ENCODE assay signal across 27 cellular contexts in the genomic region with DNA sequence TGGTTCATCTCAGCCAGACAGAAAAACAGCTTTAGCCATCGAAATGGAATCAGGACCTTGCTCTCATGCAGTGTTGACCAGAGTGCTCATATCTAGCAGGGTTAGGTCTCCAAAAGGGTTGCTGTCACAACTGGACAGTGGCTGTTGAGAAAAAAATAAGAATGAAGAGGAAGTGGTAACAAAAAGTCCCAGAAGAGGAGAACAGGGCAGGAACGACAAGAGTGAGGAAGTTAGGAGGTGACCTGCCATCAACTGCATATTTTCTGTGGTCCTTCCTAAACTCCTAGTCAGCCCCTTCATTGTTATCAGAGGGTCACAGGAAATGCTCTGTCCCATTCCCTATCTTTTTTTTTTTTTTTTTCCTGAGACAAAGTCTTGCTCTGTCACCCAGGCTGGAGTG.
"Had no signal": no experiment of that assay in that cellular context is flagged by ENCODE, and none has a peak within 500 bp of the region (broad histone marks: within the 10 kb centered on the region; RNA-seq: fewer than 3 reads in every experiment).

No MANE protein-coding gene starts in this region.

- H3K4me3 ChIP-seq: left ventricle myocardium inferior, lung, mucosa of descending colon, pancreas, prostate gland, skin epidermis, stomach, testis, thyroid gland, transverse colon, upper lobe of left lung, vagina had no signal

- ATAC-seq: mucosa of descending colon; naive thymus-derived CD4-positive, alpha-beta T cell; natural killer cell treated with Interleukin-12 subunit alpha and Interleukin-12 subunit beta and Interleukin-15 and Interleukin-18, amount 100 ng/mL, for 72 hours; pancreas; right cardiac atrium; sciatic nerve; stimulated activated naive B cell treated with anti-CD40 and anti-IgM and Interleukin-4, amounts not matched to agents 10 μg/mL and 1 μg/mL and 100 μg/mL, for 72 hours; stimulated activated naive CD8-positive, alpha-beta T cell treated with anti-CD3 and anti-CD28 coated beads, Interleukin-15, Interleukin-2, amounts not matched to agents 100 U/mL and 50 U/mL, for 24 hours had no signal

- H3K27me3 ChIP-seq: pancreas, stomach, testis, thyroid gland, transverse colon, upper lobe of left lung, vagina had no signal

- H3K36me3 ChIP-seq: left ventricle myocardium inferior, pancreas, prostate gland, stomach, thyroid gland, transverse colon, upper lobe of left lung, vagina had no signal

- DNase-seq: islet precursor cell; left ventricle myocardium inferior; mesendoderm; mucosa of descending colon; naive thymus-derived CD4-positive, alpha-beta T cell; nucleus accumbens; pancreas; posterior cingulate gyrus; retina; right cardiac atrium; stimulated activated CD4-positive, alpha-beta T cell treated with anti-CD3 and anti-CD28 coated beads, Interleukin-12 subunit alpha, Interleukin-12 subunit beta, amount 100 ng/mL, for 4 hours; stimulated activated CD4-positive, alpha-beta T cell treated with anti-CD3 and anti-CD28 coated beads, Interleukin-15, amount 100 ng/mL, for 24 hours; stimulated activated CD4-positive, alpha-beta T cell treated with anti-CD3 and anti-CD28 coated beads, Interleukin-2, amount 100 ng/mL, for 24 hours; stimulated activated CD4-positive, alpha-beta T cell treated with anti-CD3 and anti-CD28 coated beads, Interleukin-4, amount 100 ng/mL, for 1 hour; stimulated activated naive B cell treated with anti-CD40 and anti-IgM and Interleukin-4, amounts not matched to agents 10 μg/mL and 1 μg/mL and 100 μg/mL, for 72 hours; stimulated activated naive CD8-positive, alpha-beta T cell treated with anti-CD3 and anti-CD28 coated beads, Interleukin-15, Interleukin-2, amounts not matched to agents 100 U/mL and 50 U/mL, for 24 hours; stomach; testis; thyroid gland; transverse colon; upper lobe of left lung had no signal

- H3K4me1 ChIP-seq: pancreas, prostate gland, stomach, testis, thyroid gland, transverse colon, vagina had no signal

- H3K27ac ChIP-seq: left ventricle myocardium inferior, pancreas, prostate gland, skin epidermis, stomach, testis, thyroid gland, transverse colon, upper lobe of left lung, vagina had no signal

- H3K9me3 ChIP-seq: left ventricle myocardium inferior, mucosa of descending colon, pancreas, prostate gland, stomach, testis, thyroid gland, transverse colon, upper lobe of left lung, vagina had no signal

- FAIRE-seq: pancreas had no signal
